Comparison of ENCODE assay signal across 19 cellular contexts in the genomic region with DNA sequence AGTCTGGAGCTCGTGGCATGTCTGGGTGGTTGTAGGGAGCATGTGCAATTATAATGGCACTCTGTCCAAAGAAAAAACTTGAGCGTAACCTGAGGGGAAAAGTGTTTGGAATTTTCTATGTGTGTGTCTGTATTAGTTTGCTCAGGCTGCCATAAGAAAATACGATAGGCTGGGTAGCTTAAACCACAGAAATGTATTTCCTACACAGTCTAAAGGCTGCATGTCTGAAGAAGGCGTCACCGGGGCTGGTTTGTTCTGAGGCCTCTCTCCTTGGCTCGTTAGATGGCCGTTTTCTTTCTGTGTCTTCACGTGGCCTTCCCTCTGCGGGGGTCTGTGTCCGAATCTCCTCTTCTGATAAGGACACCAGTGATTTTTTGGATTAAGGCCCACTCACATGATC. TPM values are rescaled to one million over a fixed set of nuclear protein-coding genes. Genes with fewer than 3 reads are reported as not detected.
DNase-seq lines count a peak whose midpoint lies in the region; ATAC-seq and TF ChIP-seq lines count a peak whose summit lies in the region.
"Had no signal": no experiment of that assay in that cellular context is flagged by ENCODE, and none has a peak within 500 bp of the region (broad histone marks: within the 10 kb centered on the region; RNA-seq: fewer than 3 reads in every experiment).

No MANE protein-coding gene starts in this region.

- H4K8ac ChIP-seq in mesenchymal stem cell (ENCODE audit: low read length): no peak overlapping the region

- H3K23ac ChIP-seq in mesenchymal stem cell (ENCODE audit: low read length in 2 of 2): no peak overlapping the region

- H3K9me3 ChIP-seq in breast epithelium (no peaks in the 10 kb centered on the region), mesenchymal stem cell (ENCODE audit: control insufficient read depth, low read length) (no peaks in the 10 kb centered on the region), Peyer's patch (no peaks in the 10 kb centered on the region)
- H3K9me3 ChIP-seq: right atrium auricular region, tibial nerve had no signal

- H3K4me1 ChIP-seq in breast epithelium (no peaks in the 10 kb centered on the region), mesenchymal stem cell (ENCODE audit: control insufficient read depth, insufficient read depth, low read depth, low read length) (peaks cover 18% of the 10 kb centered on the region), Peyer's patch (peaks cover 0 to 8% (median 0%) of the 10 kb centered on the region in 4 donors)

- no peak overlapping the region for H3K4me2 ChIP-seq in mesenchymal stem cell (ENCODE audit: low read length, poor library complexity, severe bottlenecking)
- H3K4me2 ChIP-seq: neural progenitor cell had no signal

- H3K27ac Mint-ChIP-seq in MCF 10A (ENCODE audit: low read depth, unreplicated experiment): peak overlapping the region; percentile 24
- H3K27ac Mint-ChIP-seq in activated T-helper 2 cell treated with anti-CD3 and anti-CD28 coated beads, Interferon-gamma antibody, Interleukin-2, Interleukin-4, amounts not matched to agents 10 μg/mL and 5 μg/mL and 100 μg/mL, durations not matched to agents 14 hours and 24 hours and 36 hours: peak overlapping the region; percentile 62
- peak overlapping the region; percentile 25 for H3K27ac Mint-ChIP-seq in stimulated activated memory B cell treated with anti-CD40 and anti-IgM and Interleukin-4, amounts not matched to agents 10 μg/mL and 1 μg/mL and 100 μg/mL, for 72 hours

- POLR2A ChIA-PET in MCF 10A (lab: Yijun Ruan, JAX): interaction anchor here (1.3 to 4.3 kb wide), 4 partner anchors 9 to 61 kb away, joined by 4 to 25 read pairs (median 4); no protein-coding TSS in a partner anchor

- H3K9ac ChIP-seq in mesenchymal stem cell (ENCODE audit: low read length): no peak overlapping the region
- H3K9ac ChIP-seq: neural progenitor cell had no signal

- no peak overlapping the region for H3K14ac ChIP-seq in mesenchymal stem cell (ENCODE audit: low read length in 2 of 2)

- no peak overlapping the region for H3K4me3 ChIP-seq in breast epithelium
- no peak overlapping the region for H3K4me3 ChIP-seq in mesenchymal stem cell (ENCODE audit: insufficient read depth in 1 of 2, low read depth in 1 of 2, low read length in 2 of 2)
- H3K4me3 ChIP-seq in Peyer's patch: no peak overlapping the region
- H3K4me3 ChIP-seq: neural progenitor cell, right atrium auricular region, tibial nerve had no signal

- ATAC-seq in stimulated activated memory B cell treated with anti-CD40 and anti-IgM and Interleukin-4, amounts not matched to agents 10 μg/mL and 1 μg/mL and 100 μg/mL, for 72 hours: no peak
- no peak for ATAC-seq in HG03175 (IDR thresholded peaks at IDR 0.05; ENCODE audit: unreplicated experiment)
- ATAC-seq: PC-3 had no signal

- no peak overlapping the region for H4K91ac ChIP-seq in mesenchymal stem cell (ENCODE audit: low read length)

- H3K79me1 ChIP-seq in mesenchymal stem cell (replicated peaks; ENCODE audit: low read length, poor library complexity, severe bottlenecking): peaks cover 33% of the 10 kb centered on the region

- no peak overlapping the region for H2BK5ac ChIP-seq in mesenchymal stem cell (ENCODE audit: low read depth, low read length, poor library complexity, severe bottlenecking)

- no peak overlapping the region for H2BK120ac ChIP-seq in mesenchymal stem cell (ENCODE audit: low read depth, low read length)

- intact Hi-C loops in MCF 10A (cut with micrococcal nuclease) (no loop called here), breast epithelium (cut with DNase I; ENCODE audit: low total_unique reads) (no loop called here)
- intact Hi-C loops in activated T-helper 2 cell treated with anti-CD3 and anti-CD28 coated beads, Interferon-gamma antibody, Interleukin-2, Interleukin-4, amounts not matched to agents 10 μg/mL and 5 μg/mL and 100 μg/mL, durations not matched to agents 14 hours and 24 hours and 36 hours (cut with micrococcal nuclease): no loop called here

- H3K27me3 Mint-ChIP-seq in MCF 10A (ENCODE audit: insufficient read depth, unreplicated experiment): no peaks in the 10 kb centered on the region
- H3K27me3 Mint-ChIP-seq in activated T-helper 2 cell treated with anti-CD3 and anti-CD28 coated beads, Interferon-gamma antibody, Interleukin-2, Interleukin-4, amounts not matched to agents 10 μg/mL and 5 μg/mL and 100 μg/mL, durations not matched to agents 14 hours and 24 hours and 36 hours (ENCODE audit: low read depth): no peaks in the 10 kb centered on the region
- no peaks in the 10 kb centered on the region for H3K27me3 Mint-ChIP-seq in stimulated activated memory B cell treated with anti-CD40 and anti-IgM and Interleukin-4, amounts not matched to agents 10 μg/mL and 1 μg/mL and 100 μg/mL, for 72 hours

- DNase-seq in MCF 10A (ENCODE audit: unreplicated experiment): no peak
- no peak for DNase-seq in breast epithelium (ENCODE audit: low spot score in 2 of 2)
- DNase-seq in activated T-helper 2 cell treated with anti-CD3 and anti-CD28 coated beads, Interferon-gamma antibody, Interleukin-2, Interleukin-4, amounts not matched to agents 10 μg/mL and 5 μg/mL and 100 μg/mL, durations not matched to agents 14 hours and 24 hours and 36 hours (ENCODE audit: low spot score): no peak
- no peak for DNase-seq in mesenchymal stem cell
- DNase-seq in DMS79 (lab: John Stamatoyannopoulos, UW): no peak
- DNase-seq in Peyer's patch: no peak
- DNase-seq: activated CD8-positive, alpha-beta memory T cell treated with anti-CD3 and anti-CD28 coated beads, Interleukin-2, amount 50 U/mL, for 48 hours; dermis blood vessel endothelial cell; HFFc6; KBM-7; NCI-H146; NCI-H345; PC-3 had no signal

- peaks cover 57% of the 10 kb centered on the region for H3K36me3 Mint-ChIP-seq in MCF 10A (ENCODE audit: insufficient read depth, unreplicated experiment)
- H3K36me3 Mint-ChIP-seq in activated T-helper 2 cell treated with anti-CD3 and anti-CD28 coated beads, Interferon-gamma antibody, Interleukin-2, Interleukin-4, amounts not matched to agents 10 μg/mL and 5 μg/mL and 100 μg/mL, durations not matched to agents 14 hours and 24 hours and 36 hours (ENCODE audit: low read depth): peaks cover 64% of the 10 kb centered on the region
- peaks cover 49% of the 10 kb centered on the region for H3K36me3 Mint-ChIP-seq in stimulated activated memory B cell treated with anti-CD40 and anti-IgM and Interleukin-4, amounts not matched to agents 10 μg/mL and 1 μg/mL and 100 μg/mL, for 72 hours

- peaks cover 31% of the 10 kb centered on the region for H3K4me1 Mint-ChIP-seq in MCF 10A (ENCODE audit: insufficient read depth, unreplicated experiment)
- H3K4me1 Mint-ChIP-seq in activated T-helper 2 cell treated with anti-CD3 and anti-CD28 coated beads, Interferon-gamma antibody, Interleukin-2, Interleukin-4, amounts not matched to agents 10 μg/mL and 5 μg/mL and 100 μg/mL, durations not matched to agents 14 hours and 24 hours and 36 hours (ENCODE audit: low read depth): peaks cover 12% of the 10 kb centered on the region
- peaks cover 7% of the 10 kb centered on the region for H3K4me1 Mint-ChIP-seq in stimulated activated memory B cell treated with anti-CD40 and anti-IgM and Interleukin-4, amounts not matched to agents 10 μg/mL and 1 μg/mL and 100 μg/mL, for 72 hours

- no peak overlapping the region for H2AK5ac ChIP-seq in mesenchymal stem cell (ENCODE audit: low read length, severe bottlenecking)

- 96% methylated on average over 10 of the region's 10 CpGs for WGBS in mesenchymal stem cell

- no peak overlapping the region for H3K18ac ChIP-seq in mesenchymal stem cell (ENCODE audit: low read depth in 1 of 2, low read length in 2 of 2)

- no peak overlapping the region for H2BK15ac ChIP-seq in mesenchymal stem cell (ENCODE audit: low read depth, poor library complexity, severe bottlenecking)

- CTCF ChIA-PET in MCF 10A (lab: Yijun Ruan, JAX): interaction anchor here (0.8 kb wide), 1 partner anchor 14 kb away, joined by 3 read pairs; no protein-coding TSS in a partner anchor

- no peak overlapping the region for H3K4me3 Mint-ChIP-seq in MCF 10A (ENCODE audit: unreplicated experiment)
- H3K4me3 Mint-ChIP-seq in activated T-helper 2 cell treated with anti-CD3 and anti-CD28 coated beads, Interferon-gamma antibody, Interleukin-2, Interleukin-4, amounts not matched to agents 10 μg/mL and 5 μg/mL and 100 μg/mL, durations not matched to agents 14 hours and 24 hours and 36 hours (ENCODE audit: low read depth): no peak overlapping the region
- no peak overlapping the region for H3K4me3 Mint-ChIP-seq in stimulated activated memory B cell treated with anti-CD40 and anti-IgM and Interleukin-4, amounts not matched to agents 10 μg/mL and 1 μg/mL and 100 μg/mL, for 72 hours
- H3K4me3 Mint-ChIP-seq: HFFc6, neural progenitor cell had no signal

- no peak overlapping the region for H2AFZ ChIP-seq in mesenchymal stem cell (ENCODE audit: low read depth, low read length)
- H2AFZ ChIP-seq: neural progenitor cell had no signal

- no peaks in the 10 kb centered on the region for H3K27me3 ChIP-seq in breast epithelium
- H3K27me3 ChIP-seq in mesenchymal stem cell (ENCODE audit: control insufficient read depth in 1 of 2, insufficient read depth in 1 of 2, low read length in 2 of 2): no peaks in the 10 kb centered on the region
- H3K27me3 ChIP-seq in Peyer's patch: no peaks in the 10 kb centered on the region
- H3K27me3 ChIP-seq: neural progenitor cell, right atrium auricular region, tibial nerve had no signal

- TF ChIP-seq POLR2A in breast epithelium (IDR thresholded peaks at IDR 0.05) (no peak), Peyer's patch (IDR thresholded peaks at IDR 0.05) (no peak)

- H3K36me3 ChIP-seq in breast epithelium (no peaks in the 10 kb centered on the region), mesenchymal stem cell (ENCODE audit: control insufficient read depth in 1 of 2, insufficient read depth in 2 of 2, low read depth in 1 of 2, low read length in 2 of 2) (peaks cover 39 to 81% of the 10 kb centered on the region in 2 experiments), Peyer's patch (peaks cover 0 to 85% (median 0%) of the 10 kb centered on the region in 3 donors)
- H3K36me3 ChIP-seq: neural progenitor cell had no signal

- no peak overlapping the region for H2BK12ac ChIP-seq in mesenchymal stem cell (ENCODE audit: low read length in 2 of 2)

- BruUV-seq in MCF 10A (replicated peaks; lab: Mats Ljungman, UMichigan): no TSS peak

- H3K9me3 Mint-ChIP-seq in MCF 10A (ENCODE audit: unreplicated experiment): no peaks in the 10 kb centered on the region
- H3K9me3 Mint-ChIP-seq in activated T-helper 2 cell treated with anti-CD3 and anti-CD28 coated beads, Interferon-gamma antibody, Interleukin-2, Interleukin-4, amounts not matched to agents 10 μg/mL and 5 μg/mL and 100 μg/mL, durations not matched to agents 14 hours and 24 hours and 36 hours: no peaks in the 10 kb centered on the region
- H3K9me3 Mint-ChIP-seq in stimulated activated memory B cell treated with anti-CD40 and anti-IgM and Interleukin-4, amounts not matched to agents 10 μg/mL and 1 μg/mL and 100 μg/mL, for 72 hours: no peaks in the 10 kb centered on the region
- H3K9me3 Mint-ChIP-seq: HFFc6, neural progenitor cell had no signal

- no peak overlapping the region for H3K4ac ChIP-seq in mesenchymal stem cell (ENCODE audit: low read depth in 1 of 2, low read length in 2 of 2)

- TF ChIP-seq CTCF in MCF 10A (IDR thresholded peaks at IDR 0.05; ENCODE audit: unreplicated experiment): no peak
- no peak for TF ChIP-seq CTCF in breast epithelium (IDR thresholded peaks at IDR 0.05)
- no peak for TF ChIP-seq CTCF in Peyer's patch (IDR thresholded peaks at IDR 0.05)

- H3K27ac ChIP-seq in breast epithelium (no peak overlapping the region), mesenchymal stem cell (ENCODE audit: low read length, poor library complexity, severe bottlenecking) (peak overlapping the region; percentile 10), Peyer's patch (no peak overlapping the region)
- H3K27ac ChIP-seq: neural progenitor cell, right atrium auricular region, tibial nerve, VCaP had no signal

RNA-seq across cellular contexts. Expression of a gene that starts 59.0 kb away (rescaled TPM):
- total RNA-seq in MCF 10A (2022) (160 and 234 TPM in 2 replicates), breast epithelium (100 to 1,000 TPM in 1 of 3 donors, 10 to 100 TPM in 2; 60.4 to 112 (median 81.0) TPM), Peyer's patch (10 to 100 TPM; 48.7 to 86.5 (median 82.3) TPM)
- total RNA-seq in activated T-helper 2 cell treated with anti-CD3 and anti-CD28 coated beads, Interferon-gamma antibody, Interleukin-2, Interleukin-4, amounts not matched to agents 10 μg/mL and 5 μg/mL and 100 μg/mL, durations not matched to agents 14 hours and 24 hours and 36 hours: 75.0 and 82.4 TPM in 2 replicates
- 109 TPM for polyA plus RNA-seq in mesenchymal stem cell (2013, experiment 1 of 2)
- 99.8 TPM for polyA plus RNA-seq in mesenchymal stem cell (2013, experiment 2 of 2)
